In genomic region chr20:210809-211502, GRCh38 we compare ENCODE assay signal across 1 cellular context.
A peak's percentile ranks its signal among the peaks of the same experiment; 100 is the strongest.
TF ChIP-seq lines count a peak whose summit lies in the region.

No MANE protein-coding gene starts in this region.

TF ChIP-seq in HepG2, 621 proteins besides CTCF, POLR2A, EP300 and RAD21:
- no peak for TF ChIP-seq ZNF772 (CRISPR knock-in tag; IDR thresholded peaks at IDR 0.05)
- no peak for TF ChIP-seq NAIF1 (CRISPR knock-in tag; IDR thresholded peaks at IDR 0.05; ENCODE audit: borderline replicate concordance)
- 0 out of 2 replicates have a peak, but pooled peaks have one; percentile 8 for TF ChIP-seq ATF7 (IDR thresholded peaks at IDR 0.05)
- no peak for TF ChIP-seq ATF7 (CRISPR knock-in tag; IDR thresholded peaks at IDR 0.05)
TF ChIP-seq in HepG2: peak in this region for 1.
